Comparison of ENCODE assay signal across 8 cellular contexts in genomic region chr16:2195316-2196161, GRCh38. TPM values are rescaled to one million over a fixed set of nuclear protein-coding genes. Genes with fewer than 3 reads are reported as not detected.
DNase-seq lines count a peak whose midpoint lies in the region; ATAC-seq and TF ChIP-seq lines count a peak whose summit lies in the region.

No MANE protein-coding gene starts in this region.

- H3K9me3 ChIP-seq in HAP-1 (no peaks in the 10 kb centered on the region), RWPE2 (ENCODE audit: severe bottlenecking) (no peaks in the 10 kb centered on the region)

- H3K4me3 ChIP-seq in HAP-1 (peak overlapping the region; percentile 37), RWPE2 (ENCODE audit: severe bottlenecking) (peak overlapping the region; percentile 40), fibroblast of the aortic adventitia (ENCODE audit: low read depth, low read length) (peak overlapping the region; percentile 13)

- H3K4me1 ChIP-seq in HAP-1 (peaks cover 11% of the 10 kb centered on the region), RWPE2 (ENCODE audit: insufficient read depth, poor library complexity, severe bottlenecking) (no peaks in the 10 kb centered on the region)

- no peak overlapping the region for H3K27ac ChIP-seq in RWPE2 (ENCODE audit: poor library complexity, severe bottlenecking)

- DNase-seq in HAP-1 (ENCODE audit: low spot score in 2 of 2) (no peak), RWPE2 (ENCODE audit: low spot score) (no peak), fibroblast of the aortic adventitia (ENCODE audit: low read depth) (no peak), retina (peak; percentile 64), NOMO-1 treated with DMSO at 0.1 percent for 48 hours (lab: John Stamatoyannopoulos, UW; ENCODE audit: unreplicated experiment) (no peak)
- no peak for DNase-seq in stimulated activated CD4-positive, alpha-beta T cell treated with anti-CD3 and anti-CD28 coated beads, Interleukin-12 subunit alpha, Interleukin-12 subunit beta, amount 100 ng/mL, for 4 hours

- in situ Hi-C loops in HAP-1 (cut with MboI; ENCODE audit: low sequenced_read_pairs): no loop called here

- H3K36me3 ChIP-seq in HAP-1 (replicated peaks) (no peaks in the 10 kb centered on the region), RWPE2 (ENCODE audit: low read depth) (no peaks in the 10 kb centered on the region)

- no peak; the same call in 2 of the 3 replicates for ATAC-seq in RWPE2 (ENCODE audit: low read depth)
- no peak for ATAC-seq in GM18867 (IDR thresholded peaks at IDR 0.05; ENCODE audit: unreplicated experiment)
- ATAC-seq in HG03432 (IDR thresholded peaks at IDR 0.05; ENCODE audit: unreplicated experiment): no peak

- no peak for TF ChIP-seq CTCF in RWPE2 (IDR thresholded peaks at IDR 0.05; ENCODE audit: poor library complexity, severe bottlenecking)
- no peak for TF ChIP-seq CTCF in fibroblast of the aortic adventitia (IDR thresholded peaks at IDR 0.05; ENCODE audit: insufficient read depth, low read length)

- H3K27me3 ChIP-seq in HAP-1 (ENCODE audit: low read depth) (no peaks in the 10 kb centered on the region), RWPE2 (ENCODE audit: insufficient read depth, poor library complexity, severe bottlenecking) (peaks cover 9% of the 10 kb centered on the region)

RNA-seq across cellular contexts. Expression of gene CASKIN1, which starts 0.9 kb away (rescaled TPM):
- 0.18 TPM in 1 of 2 replicates, not detected in the other for total RNA-seq in fibroblast of the aortic adventitia (ENCODE audit: low replicate concordance)

RNA-seq across cellular contexts. Expression of gene MLST8, which starts 9.7 kb away (rescaled TPM):
- 27.4 and 30.8 TPM in 2 replicates for total RNA-seq in fibroblast of the aortic adventitia (ENCODE audit: low replicate concordance)

RNA-seq across cellular contexts. Expression of gene BRICD5, which starts 15.1 kb away (rescaled TPM):
- total RNA-seq in fibroblast of the aortic adventitia (ENCODE audit: low replicate concordance): 0.57 and 2.4 TPM in 2 replicates

RNA-seq across cellular contexts. Expression of gene PGP, which starts 19.1 kb away (rescaled TPM):
- 7.6 and 11.3 TPM in 2 replicates for total RNA-seq in fibroblast of the aortic adventitia (ENCODE audit: low replicate concordance)

RNA-seq across cellular contexts. Expression of gene E4F1, which starts 27.9 kb away (rescaled TPM):
- 18.7 and 41.7 TPM in 2 replicates for total RNA-seq in fibroblast of the aortic adventitia (ENCODE audit: low replicate concordance)
